ENCODE assay signal across 8 cellular contexts in the genomic region with DNA sequence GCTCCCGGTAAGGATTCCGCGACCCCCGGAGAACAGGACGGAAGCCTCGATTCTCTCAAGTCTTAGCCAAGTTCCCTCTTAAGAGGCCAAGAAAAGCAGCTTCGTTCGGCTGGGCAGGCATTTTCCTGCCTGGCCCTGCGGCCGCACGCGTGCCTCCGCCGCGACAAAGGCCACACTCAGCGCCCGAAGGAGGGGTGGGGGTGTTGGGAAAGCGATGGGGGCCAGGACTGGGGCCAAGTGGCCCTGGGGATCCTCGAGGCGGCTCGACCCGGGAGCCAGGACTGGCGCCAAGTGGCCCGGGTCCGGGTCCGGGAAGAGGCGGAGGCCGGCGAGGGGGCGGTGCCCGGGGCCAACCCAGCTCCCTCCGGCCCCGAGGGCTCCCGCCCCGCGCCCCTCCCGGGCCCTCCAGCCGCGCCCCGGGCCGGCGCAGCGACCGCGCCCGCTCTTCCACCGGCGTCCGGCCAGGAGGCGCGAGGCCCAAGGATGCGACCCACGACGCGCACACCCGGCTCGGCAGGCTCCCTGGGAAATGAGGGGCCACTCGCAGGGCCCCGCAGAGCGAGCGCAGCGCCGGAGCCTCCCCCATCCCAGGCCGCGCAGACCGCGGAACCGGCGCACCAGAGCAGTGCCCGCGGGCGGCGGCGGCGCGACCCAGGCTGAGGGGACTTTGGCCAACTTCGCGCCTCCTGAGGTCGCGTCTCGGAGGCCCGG. TPM values are rescaled to one million over a fixed set of nuclear protein-coding genes. Genes with fewer than 3 reads are reported as not detected.
DNase-seq lines count a peak whose midpoint lies in the region; ATAC-seq lines count a peak whose summit lies in the region.

No MANE protein-coding gene starts in this region.

- peaks cover 6% of the 10 kb centered on the region for H3K4me1 ChIP-seq in iPS-18a (ENCODE audit: control insufficient read depth, low read depth, low read length)

- peak overlapping the region; percentile 45 for H3K4me3 Mint-ChIP-seq in activated T-helper 17 cell treated with anti-CD3 and anti-CD28 coated beads, Interleukin-2, amount 50 U/mL, for 72 hours

- H3K27ac ChIP-seq in iPS-18a (ENCODE audit: low read length) = no peak overlapping the region

- no peaks in the 10 kb centered on the region for H3K27me3 Mint-ChIP-seq in activated T-helper 17 cell treated with anti-CD3 and anti-CD28 coated beads, Interleukin-2, amount 50 U/mL, for 72 hours

- H3K4me3 ChIP-seq in iPS-18a (ENCODE audit: low read length) = peak overlapping the region; percentile 80

- peak; percentile 9 for ATAC-seq in HG03064 (IDR thresholded peaks at IDR 0.05; ENCODE audit: low read depth, unreplicated experiment)
- peak; percentile 5 for ATAC-seq in activated T-helper 17 cell treated with anti-CD3 and anti-CD28 coated beads, Interleukin-2, amount 50 U/mL, for 72 hours (replicated peaks)
- ATAC-seq in stimulated activated naive CD8-positive, alpha-beta T cell treated with anti-CD3 and anti-CD28 coated beads, Interleukin-15, Interleukin-2, amounts not matched to agents 100 U/mL and 50 U/mL, for 24 hours = no peak

- no peaks in the 10 kb centered on the region for H3K36me3 Mint-ChIP-seq in activated T-helper 17 cell treated with anti-CD3 and anti-CD28 coated beads, Interleukin-2, amount 50 U/mL, for 72 hours (ENCODE audit: low read depth)

- H3K27ac Mint-ChIP-seq in activated T-helper 17 cell treated with anti-CD3 and anti-CD28 coated beads, Interleukin-2, amount 50 U/mL, for 72 hours = no peak overlapping the region

- H3K9me3 Mint-ChIP-seq in activated T-helper 17 cell treated with anti-CD3 and anti-CD28 coated beads, Interleukin-2, amount 50 U/mL, for 72 hours = no peaks in the 10 kb centered on the region

- H3K36me3 ChIP-seq in iPS-18a (ENCODE audit: control insufficient read depth, low read depth, low read length) = no peaks in the 10 kb centered on the region

- no peaks in the 10 kb centered on the region for H3K27me3 ChIP-seq in iPS-18a (ENCODE audit: control insufficient read depth, insufficient read depth, low read length)

- DNase-seq in DMS 273 (lab: John Stamatoyannopoulos, UW; ENCODE audit: unreplicated experiment) (peak; percentile 60), DMS 273 treated with DMSO at 0.1 percent for 48 hours (lab: John Stamatoyannopoulos, UW) (no peak), amniotic stem cell (lab: John Stamatoyannopoulos, UW) (no peak), NCI-H510A treated with DMSO at 0.1 percent for 48 hours (lab: John Stamatoyannopoulos, UW) (no peak)
- peak; percentile 27 for DNase-seq in stimulated activated naive CD8-positive, alpha-beta T cell treated with anti-CD3 and anti-CD28 coated beads, Interleukin-15, Interleukin-2, amounts not matched to agents 100 U/mL and 50 U/mL, for 24 hours

- no peaks in the 10 kb centered on the region for H3K9me3 ChIP-seq in iPS-18a (ENCODE audit: control insufficient read depth, low read depth, low read length)

- H3K4me1 Mint-ChIP-seq in activated T-helper 17 cell treated with anti-CD3 and anti-CD28 coated beads, Interleukin-2, amount 50 U/mL, for 72 hours = no peaks in the 10 kb centered on the region

- H3K9ac ChIP-seq in iPS-18a (ENCODE audit: low read length) = peak overlapping the region; percentile 54

RNA-seq across cellular contexts. Expression of gene VAV2, which starts 0.8 kb away (rescaled TPM):
- 1 to 10 TPM; 7.0 to 7.3 TPM for total RNA-seq in activated T-helper 17 cell treated with anti-CD3 and anti-CD28 coated beads, Interleukin-2, amount 50 U/mL, for 72 hours

RNA-seq across cellular contexts. Expression of gene BRD3OS, which starts 33.9 kb away (rescaled TPM):
- total RNA-seq in activated T-helper 17 cell treated with anti-CD3 and anti-CD28 coated beads, Interleukin-2, amount 50 U/mL, for 72 hours = 10 to 100 TPM in 1 of 2 donors, 1 to 10 TPM in 1; 8.5 to 12.5 TPM

Comparison
In these comparisons a context has a peak if more than half of its experiments do, and no peak if none do; other contexts are left out.
1. DNase-seq: peak in DMS 273 (single experiment) and stimulated activated naive CD8-positive, alpha-beta T cell treated with anti-CD3 and anti-CD28 coated beads, Interleukin-15, Interleukin-2, amounts not matched to agents 100 U/mL and 50 U/mL, for 24 hours (single experiment); none in DMS 273 treated with DMSO at 0.1 percent for 48 hours (single experiment), amniotic stem cell (single experiment) and NCI-H510A treated with DMSO at 0.1 percent for 48 hours (single experiment).